8 cellular contexts compared by ENCODE assay signal in the genomic region with DNA sequence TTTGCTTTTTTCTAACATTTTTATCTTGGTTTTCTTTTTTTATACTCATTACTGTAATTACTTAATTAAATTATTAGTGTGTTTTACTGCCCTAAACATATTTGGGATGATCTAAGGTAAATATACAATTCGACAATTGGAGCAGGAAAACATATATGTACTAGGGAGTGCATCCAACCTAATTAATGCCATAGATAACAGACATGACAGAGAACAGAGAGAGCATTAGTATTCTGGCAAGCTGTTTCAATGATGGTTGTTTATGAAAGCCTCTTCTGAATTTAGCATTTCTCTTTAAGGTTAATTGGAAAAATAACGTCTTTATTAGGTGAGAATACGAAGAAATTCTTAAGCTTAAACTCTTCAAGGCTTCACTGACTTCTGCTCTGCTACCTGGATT.
"Had no signal": no experiment of that assay in that cellular context is flagged by ENCODE, and none has a peak within 500 bp of the region (broad histone marks: within the 10 kb centered on the region; RNA-seq: fewer than 3 reads in every experiment).

No MANE protein-coding gene starts in this region.

- ATAC-seq: HCT116 had no signal

- DNase-seq: GM23248, GOT3, H7, HFFc6, IMR-90 had no signal

- H3K36me3 ChIP-seq: HAP-1 had no signal

- H3K9ac ChIP-seq: GM23248 had no signal

- H3K4me3 ChIP-seq: GM23248, HAP-1 had no signal

- FAIRE-seq: HTR-8/SVneo had no signal

- H3K27ac ChIP-seq: GM23248 had no signal

- H3K27ac Mint-ChIP-seq: HFFc6 had no signal

- H3K9me3 ChIP-seq: HAP-1 had no signal

- H3K9me3 Mint-ChIP-seq: HFFc6 had no signal

- H3K4me3 Mint-ChIP-seq: HFFc6 had no signal

- H2AFZ ChIP-seq: GM23248 had no signal
